8 cellular contexts compared by ENCODE assay signal in the genomic region with DNA sequence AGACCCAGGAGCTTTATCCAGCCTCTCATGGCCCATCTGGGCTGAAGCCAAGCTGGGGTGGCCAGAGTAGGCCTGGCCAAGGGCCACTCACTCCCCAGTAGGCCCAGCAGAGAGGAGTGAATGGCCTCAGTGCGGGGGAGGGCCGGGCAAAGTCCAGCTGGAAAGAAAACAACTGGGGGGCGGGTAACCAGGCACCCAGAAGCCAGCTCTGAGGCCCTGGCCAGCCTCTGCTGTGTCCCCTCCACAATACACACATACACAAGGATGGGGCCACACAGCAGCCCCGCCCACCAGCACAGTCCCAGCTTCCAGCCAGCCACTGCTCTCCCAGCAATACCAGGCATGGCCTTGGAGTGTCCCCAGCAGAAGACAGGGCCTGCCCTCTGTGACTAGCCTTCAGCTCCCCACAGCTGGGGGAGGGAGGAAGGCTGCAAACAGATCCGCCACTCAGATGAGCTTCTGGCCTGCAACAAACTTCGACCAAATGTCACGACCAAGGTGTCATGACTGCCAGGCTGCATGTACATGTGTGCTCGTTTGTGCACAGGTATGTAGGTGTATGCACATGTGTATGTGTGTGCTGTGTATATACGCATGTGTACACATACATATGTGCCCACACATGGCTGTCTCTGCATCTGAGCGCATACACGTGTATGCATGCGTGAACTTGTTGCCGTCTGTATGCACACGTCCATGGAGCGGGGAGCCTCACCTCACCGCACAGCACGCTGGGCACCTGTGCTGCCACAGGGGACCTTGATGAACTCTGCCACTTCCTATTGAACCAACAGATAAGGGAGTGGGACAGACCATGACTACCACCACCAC.
A peak's percentile ranks its signal among the peaks of the same experiment; 100 is the strongest.
DNase-seq lines count a peak whose midpoint lies in the region; ATAC-seq and FAIRE-seq lines count a peak whose summit lies in the region.

No MANE protein-coding gene starts in this region.

- ATAC-seq in HG02798 (IDR thresholded peaks at IDR 0.05; ENCODE audit: poor library complexity, unreplicated experiment): no peak
- ATAC-seq in HG03469 (IDR thresholded peaks at IDR 0.05; ENCODE audit: unreplicated experiment): no peak

- FAIRE-seq in HTR-8/SVneo (lab: Jason Lieb, UNC): peak; percentile 70

- H3K27ac ChIP-seq in caudate nucleus (ENCODE audit: low read depth, low read length): peak overlapping the region; percentile 83

- DNase-seq in AG20443 (ENCODE audit: low spot score): peak; percentile 49
- DNase-seq in HTR-8/SVneo (ENCODE audit: insufficient read length, low spot score): no peak
- peak in 60 of 61 donors; percentile 28 to 96 (median 86) for DNase-seq in caudate nucleus (lab: John Stamatoyannopoulos, UW)
- DNase-seq in medulla oblongata (ENCODE audit: extremely low spot score): peak; percentile 90
- no peak for DNase-seq in COLO829 (ENCODE audit: low spot score)
- no peak for DNase-seq in activated CD4-positive, alpha-beta T cell treated with anti-CD3 and anti-CD28 coated beads, Interleukin-2, amount 50 U/mL, for 48 hours

Comparison
In these comparisons a context has a peak if more than half of its experiments do, and no peak if none do; other contexts are left out.
1. DNase-seq: peak in AG20443 (single experiment), caudate nucleus (60 of 61) and medulla oblongata (single experiment); none in HTR-8/SVneo (single experiment), COLO829 (single experiment) and activated CD4-positive, alpha-beta T cell treated with anti-CD3 and anti-CD28 coated beads, Interleukin-2, amount 50 U/mL, for 48 hours (0 of 2).